ENCODE assay signal across 24 cellular contexts in the genomic region with DNA sequence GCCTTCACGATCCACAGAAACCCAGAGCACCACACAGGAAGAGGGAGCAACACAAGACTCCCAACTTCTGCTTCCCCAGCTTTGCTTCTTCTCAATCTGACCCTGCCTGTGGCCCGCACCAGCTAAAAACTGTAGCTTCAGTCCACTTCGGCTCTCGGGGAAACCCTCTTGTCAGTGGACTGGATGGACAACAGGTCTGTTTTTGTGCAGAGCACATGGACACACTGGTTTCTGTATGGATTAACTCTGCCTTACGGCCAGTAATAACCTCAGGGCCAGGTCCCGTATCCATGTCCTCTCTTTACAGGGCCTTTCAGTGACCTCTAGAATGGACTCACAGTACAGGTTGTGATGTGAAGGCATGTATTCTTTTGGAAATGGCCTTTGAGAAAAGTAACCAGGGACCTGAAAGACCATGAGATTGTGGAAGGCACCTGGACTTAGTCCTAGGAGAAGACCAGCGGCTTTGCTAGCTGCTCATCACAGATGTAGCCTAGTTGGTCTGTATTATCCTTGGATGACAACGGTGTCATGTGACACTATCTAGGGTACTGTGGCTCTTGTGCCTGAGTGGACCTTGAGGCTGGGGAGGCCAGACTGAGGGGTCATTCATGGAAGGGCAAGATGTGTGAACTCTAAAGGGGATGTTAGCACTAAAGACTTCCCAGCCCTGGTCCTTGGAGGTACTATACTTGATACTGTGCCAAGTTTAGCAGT. TPM values are rescaled to one million over a fixed set of nuclear protein-coding genes. Genes with fewer than 3 reads are reported as not detected.
DNase-seq lines count a peak whose midpoint lies in the region; ATAC-seq and TF ChIP-seq lines count a peak whose summit lies in the region.
"Had no signal": no experiment of that assay in that cellular context is flagged by ENCODE, and none has a peak within 500 bp of the region (broad histone marks: within the 10 kb centered on the region; RNA-seq: fewer than 3 reads in every experiment).

No MANE protein-coding gene starts in this region.

- no peak overlapping the region for H3K4me3 Mint-ChIP-seq in activated T-cell treated with anti-CD3 and anti-CD28 coated beads, Interleukin-2, amount 50 U/mL, for 24 hours
- H3K4me3 Mint-ChIP-seq in neural crest cell (peak overlapping the region; percentile 42), T-cell (no peak overlapping the region)
- H3K4me3 Mint-ChIP-seq: B cell; neural progenitor cell; T-helper 2 cell treated with Interferon-gamma antibody and Interleukin-4, amounts not matched to agents 5 μg/mL and 100 μg/mL, for 36 hours had no signal

- intact Hi-C loops in Panc1 (cut with micrococcal nuclease; ENCODE audit: unreplicated experiment): no loop called here

- H3K27me3 ChIP-seq in AG04450 (ENCODE audit: control insufficient read depth, insufficient read depth, low read length) (no peaks in the 10 kb centered on the region), Panc1 (ENCODE audit: control insufficient read depth, insufficient read depth, low read length) (no peaks in the 10 kb centered on the region)
- H3K27me3 ChIP-seq: neural progenitor cell, upper lobe of left lung had no signal

- no TSS peak for BruUV-seq in Panc1 (replicated peaks; lab: Mats Ljungman, UMichigan)

- no peak for DNase-seq in activated T-cell treated with anti-CD3 and anti-CD28 coated beads, Interleukin-2, amount 50 U/mL, for 24 hours
- no peak for DNase-seq in activated T-cell treated with anti-CD3 and anti-CD28 coated beads, Interleukin-2, amount 50 U/mL, for 1 hour
- DNase-seq in AG04450 (ENCODE audit: low read depth, low spot score) (no peak), Panc1 (ENCODE audit: low read depth, low spot score) (no peak), neural crest cell (ENCODE audit: low read depth, low spot score) (no peak), COR-L47 (lab: John Stamatoyannopoulos, UW) (no peak), T-cell (no peak)
- DNase-seq: activated effector memory CD4-positive, alpha-beta T cell treated with Interleukin-2 at 50 U/mL for 16 hours; anterior cingulate cortex; caudate nucleus; dermis blood vessel endothelial cell; islet precursor cell; NCI-H1048; NCI-H1694 treated with DMSO at 0.1 percent for 48 hours; NCI-H69; stimulated activated CD4-positive, alpha-beta T cell treated with anti-CD3 and anti-CD28 coated beads, Interleukin-15, amount 100 ng/mL, for 24 hours; upper lobe of left lung had no signal

- in situ Hi-C loops in Panc1 (cut with HindIII; ENCODE audit: low pct_unique_long_range_greater_than_20kb, low sequenced_read_pairs): loop anchor here (10.0 kb wide), 1 partner anchor 72 kb away; no protein-coding TSS in a partner anchor

- H3K27ac ChIP-seq in AG04450 (ENCODE audit: low read depth, low read length) (peak overlapping the region; percentile 23), Panc1 (ENCODE audit: low read length) (no peak overlapping the region)
- H3K27ac ChIP-seq: neural progenitor cell, SK-N-MC had no signal

- H3K9me3 ChIP-seq in AG04450 (ENCODE audit: control insufficient read depth, insufficient read depth, low read length) (no peaks in the 10 kb centered on the region), Panc1 (ENCODE audit: control insufficient read depth, insufficient read depth, low read depth, low read length) (no peaks in the 10 kb centered on the region)
- H3K9me3 ChIP-seq: HAP-1, upper lobe of left lung had no signal

- H3K36me3 ChIP-seq in Panc1 (ENCODE audit: control insufficient read depth, insufficient read depth, low read length): peaks cover 26% of the 10 kb centered on the region
- H3K36me3 ChIP-seq: neural progenitor cell had no signal

- H3K4me3 ChIP-seq in AG04450 (ENCODE audit: low read depth, low read length): no peak overlapping the region
- no peak overlapping the region for H3K4me3 ChIP-seq in Panc1 (ENCODE audit: low read depth in 2 of 2, low read length in 2 of 2)
- H3K4me3 ChIP-seq: HAP-1, lung, neural progenitor cell, SK-N-MC, upper lobe of left lung had no signal

- peak; percentile 20; the same call in 1 of the 2 replicates for ATAC-seq in Panc1
- no peak for ATAC-seq in GM18870 (IDR thresholded peaks at IDR 0.05; ENCODE audit: unreplicated experiment)
- ATAC-seq in T-cell (replicated peaks in 1 of 4): no peak

- H3K9me3 Mint-ChIP-seq in activated T-cell treated with anti-CD3 and anti-CD28 coated beads, Interleukin-2, amount 50 U/mL, for 24 hours: no peaks in the 10 kb centered on the region
- H3K9me3 Mint-ChIP-seq in neural crest cell (no peaks in the 10 kb centered on the region), T-cell (no peaks in the 10 kb centered on the region)
- H3K9me3 Mint-ChIP-seq: neural progenitor cell; T-helper 2 cell treated with Interferon-gamma antibody and Interleukin-4, amounts not matched to agents 5 μg/mL and 100 μg/mL, for 36 hours had no signal

- no peaks in the 10 kb centered on the region for H3K27me3 Mint-ChIP-seq in activated T-cell treated with anti-CD3 and anti-CD28 coated beads, Interleukin-2, amount 50 U/mL, for 24 hours
- H3K27me3 Mint-ChIP-seq in neural crest cell (ENCODE audit: low read depth) (no peaks in the 10 kb centered on the region), T-cell (no peaks in the 10 kb centered on the region)
- H3K27me3 Mint-ChIP-seq: B cell had no signal

- POLR2A ChIA-PET in AG04450 (lab: Yijun Ruan, JAX): no interaction called here
- POLR2A ChIA-PET in Panc1 (lab: Charles Lee): no interaction called here
- POLR2A ChIA-PET in T-cell (lab: Charles Lee): no interaction called here

- no peaks in the 10 kb centered on the region for H3K36me3 Mint-ChIP-seq in activated T-cell treated with anti-CD3 and anti-CD28 coated beads, Interleukin-2, amount 50 U/mL, for 24 hours (ENCODE audit: low read depth)
- H3K36me3 Mint-ChIP-seq in neural crest cell (ENCODE audit: low read depth) (peaks cover 16% of the 10 kb centered on the region), T-cell (peaks cover 47% of the 10 kb centered on the region)

- H3K4me1 Mint-ChIP-seq in activated T-cell treated with anti-CD3 and anti-CD28 coated beads, Interleukin-2, amount 50 U/mL, for 24 hours (ENCODE audit: low read depth): peaks cover 2% of the 10 kb centered on the region
- H3K4me1 Mint-ChIP-seq in neural crest cell (no peaks in the 10 kb centered on the region), T-cell (peaks cover 0 to 2% (median 0%) of the 10 kb centered on the region in 3 donors)
- H3K4me1 Mint-ChIP-seq: B cell, neural progenitor cell had no signal

- CTCF ChIA-PET in AG04450 (lab: Charles Lee): no interaction called here
- CTCF ChIA-PET in Panc1 (lab: Charles Lee): interaction anchor here (0.6 kb wide), 1 partner anchor 34 kb away, joined by 3 read pairs; no protein-coding TSS in a partner anchor
- CTCF ChIA-PET in T-cell (lab: Charles Lee): interaction anchor here in 1 of 2 donors (0.5 kb wide), 1 partner anchor 66 kb away, joined by 4 read pairs; no protein-coding TSS in a partner anchor

- peak overlapping the region; percentile 82 for H3K27ac Mint-ChIP-seq in activated T-cell treated with anti-CD3 and anti-CD28 coated beads, Interleukin-2, amount 50 U/mL, for 24 hours
- H3K27ac Mint-ChIP-seq in neural crest cell (ENCODE audit: unreplicated experiment) (no peak overlapping the region), T-cell (no peak overlapping the region)
- H3K27ac Mint-ChIP-seq: B cell; T-helper 2 cell treated with Interferon-gamma antibody and Interleukin-4, amounts not matched to agents 5 μg/mL and 100 μg/mL, for 36 hours had no signal

- TF ChIP-seq CTCF in AG04450 (IDR thresholded peaks at IDR 0.05; ENCODE audit: low read depth, low read length): no peak
- no peak for TF ChIP-seq CTCF in Panc1 (IDR thresholded peaks at IDR 0.05)
- TF ChIP-seq CTCF in neural crest cell (conservative IDR thresholded peaks at IDR 0.05): no peak

- H3K4me1 ChIP-seq in Panc1 (ENCODE audit: control insufficient read depth, insufficient read depth, low read length): peaks cover 7% of the 10 kb centered on the region; the same call in 1 of the 2 replicates

RNA-seq across cellular contexts. Expression of gene POLR1C, which starts 5.8 kb away (rescaled TPM):
- 48.1 and 50.8 TPM in 2 replicates for polyA plus RNA-seq in AG04450 (2011; rRNA removed)
- polyA minus RNA-seq in AG04450 (2011; rRNA and poly(A)+ RNA removed): 33.1 and 42.3 TPM in 2 replicates
- total RNA-seq in Panc1 (2021; ENCODE audit: unreplicated experiment) (65.1 TPM), neural crest cell (45.8 and 60.8 TPM in 2 replicates), T-cell (10 to 100 TPM; 42.3 to 49.8 (median 46.1) TPM)
- 33.6 TPM for polyA plus RNA-seq in Panc1 (2012; ENCODE audit: insufficient read length)

RNA-seq across cellular contexts. Expression of gene YIPF3, which starts 6.0 kb away (rescaled TPM):
- 241 and 262 TPM in 2 replicates for polyA plus RNA-seq in AG04450 (2011; rRNA removed)
- polyA minus RNA-seq in AG04450 (2011; rRNA and poly(A)+ RNA removed): 290 and 405 TPM in 2 replicates
- total RNA-seq in Panc1 (2021; ENCODE audit: unreplicated experiment): 81.8 TPM
- polyA plus RNA-seq in Panc1 (2012; ENCODE audit: insufficient read length): 154 TPM
- 85.7 and 93.0 TPM in 2 replicates for total RNA-seq in neural crest cell
- total RNA-seq in T-cell: 10 to 100 TPM; 43.7 to 85.0 (median 80.0) TPM

RNA-seq across cellular contexts. Expression of gene LRRC73, which starts 12.6 kb away (rescaled TPM):
- 0.14 and 0.16 TPM in 2 replicates for polyA plus RNA-seq in AG04450 (2011; rRNA removed)
- polyA minus RNA-seq in AG04450 (2011; rRNA and poly(A)+ RNA removed): 0.26 and 0.32 TPM in 2 replicates
- total RNA-seq in Panc1 (2021; ENCODE audit: unreplicated experiment): 2.9 TPM
- 2.8 TPM for polyA plus RNA-seq in Panc1 (2012; ENCODE audit: insufficient read length)
- total RNA-seq in neural crest cell: 2.1 and 2.7 TPM in 2 replicates
- total RNA-seq in T-cell: under 1 TPM in 3 of 5 donors, not detected in 2; 0.53 to 0.95 (median 0.76) TPM

RNA-seq across cellular contexts. Expression of gene TJAP1, which starts 45.3 kb away (rescaled TPM):
- polyA plus RNA-seq in AG04450 (2011; rRNA removed): 18.4 and 20.4 TPM in 2 replicates
- polyA minus RNA-seq in AG04450 (2011; rRNA and poly(A)+ RNA removed): 15.4 and 17.0 TPM in 2 replicates
- total RNA-seq in Panc1 (2021; ENCODE audit: unreplicated experiment): 42.7 TPM
- 37.8 TPM for polyA plus RNA-seq in Panc1 (2012; ENCODE audit: insufficient read length)
- 47.3 and 52.1 TPM in 2 replicates for total RNA-seq in neural crest cell
- total RNA-seq in T-cell: 10 to 100 TPM; 30.8 to 51.9 (median 50.6) TPM

RNA-seq across cellular contexts. Expression of gene XPO5, which starts 53.1 kb away (rescaled TPM):
- polyA plus RNA-seq in AG04450 (2011; rRNA removed): 28.4 and 31.5 TPM in 2 replicates
- 45.1 and 46.8 TPM in 2 replicates for polyA minus RNA-seq in AG04450 (2011; rRNA and poly(A)+ RNA removed)
- total RNA-seq in Panc1 (2021; ENCODE audit: unreplicated experiment) (86.4 TPM), neural crest cell (99.6 and 105 TPM in 2 replicates), T-cell (10 to 100 TPM; 48.2 to 51.4 (median 50.3) TPM)
- polyA plus RNA-seq in Panc1 (2012; ENCODE audit: insufficient read length): 68.9 TPM
